In the genomic region with DNA sequence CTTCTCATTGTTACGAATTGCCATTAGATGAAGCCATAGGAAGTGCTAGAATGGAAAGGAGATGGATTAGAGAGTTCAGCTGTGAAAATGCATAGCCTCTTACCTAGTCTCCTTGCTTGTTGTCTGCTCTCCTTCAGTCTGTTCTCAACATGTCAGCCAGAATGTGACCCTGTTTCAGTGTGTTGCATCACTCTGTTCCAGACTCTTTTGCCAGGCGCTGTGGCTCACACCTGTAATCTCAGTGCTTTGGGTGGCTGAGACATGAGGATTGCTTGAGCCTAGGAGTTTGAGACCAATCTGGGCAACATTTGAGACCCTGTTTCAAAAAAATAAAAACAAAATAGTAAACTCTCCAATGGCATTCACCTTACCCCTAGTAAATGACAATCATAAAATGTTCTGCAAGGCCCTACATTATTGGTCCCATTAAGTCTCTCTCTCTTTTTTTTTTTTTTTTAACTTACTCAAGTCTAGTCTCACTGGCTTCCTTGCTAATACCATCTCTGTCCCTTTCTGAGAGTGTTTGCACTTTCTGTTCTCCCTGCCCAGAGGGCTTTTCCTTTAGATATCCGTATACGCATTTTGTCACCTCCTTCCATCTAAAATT, we compare ENCODE assay signal across 16 cellular contexts. TPM values are rescaled to one million over a fixed set of nuclear protein-coding genes. Genes with fewer than 3 reads are reported as not detected.
DNase-seq lines count a peak whose midpoint lies in the region; ATAC-seq and TF ChIP-seq lines count a peak whose summit lies in the region.
"Had no signal": no experiment of that assay in that cellular context is flagged by ENCODE, and none has a peak within 500 bp of the region (broad histone marks: within the 10 kb centered on the region; RNA-seq: fewer than 3 reads in every experiment).

No MANE protein-coding gene starts in this region.

- intact Hi-C loops in Right ventricle myocardium inferior (cut with DNase I), result no loop called here
- intact Hi-C loops in CD14-positive monocyte (cut with micrococcal nuclease), result no loop called here

- H3K27me3 Mint-ChIP-seq in activated T-cell treated with anti-CD3 and anti-CD28 coated beads, Interleukin-2, amount 50 U/mL, for 72 hours (ENCODE audit: low read depth), result no peaks in the 10 kb centered on the region
- H3K27me3 Mint-ChIP-seq in activated naive CD8-positive, alpha-beta T cell treated with anti-CD3 and anti-CD28 coated beads for 36 hours, result no peaks in the 10 kb centered on the region
- no peaks in the 10 kb centered on the region for H3K27me3 Mint-ChIP-seq in CD14-positive monocyte (ENCODE audit: low read depth in 3 of 3)
- H3K27me3 Mint-ChIP-seq: CD4-positive, alpha-beta T cell had no signal

- no peaks in the 10 kb centered on the region for H3K9me3 ChIP-seq in HEK293 (ENCODE audit: control insufficient read depth, insufficient read depth, low read depth, low read length)
- no peaks in the 10 kb centered on the region for H3K9me3 ChIP-seq in effector memory CD4-positive, alpha-beta T cell (ENCODE audit: control insufficient read depth, low read length)
- H3K9me3 ChIP-seq: sigmoid colon had no signal

- peaks cover 3 to 6% of the 10 kb centered on the region in 2 donors for H3K9me3 Mint-ChIP-seq in activated T-cell treated with anti-CD3 and anti-CD28 coated beads, Interleukin-2, amount 50 U/mL, for 72 hours
- H3K9me3 Mint-ChIP-seq in activated naive CD8-positive, alpha-beta T cell treated with anti-CD3 and anti-CD28 coated beads for 36 hours, result peaks cover 18% of the 10 kb centered on the region
- H3K9me3 Mint-ChIP-seq in CD14-positive monocyte, result peaks cover 0 to 2% (median 0%) of the 10 kb centered on the region in 7 donors
- H3K9me3 Mint-ChIP-seq: CD4-positive, alpha-beta T cell had no signal

- H3K4me1 ChIP-seq in HEK293 (ENCODE audit: control insufficient read depth, insufficient read depth, low read length), result no peaks in the 10 kb centered on the region
- no peaks in the 10 kb centered on the region for H3K4me1 ChIP-seq in effector memory CD4-positive, alpha-beta T cell (ENCODE audit: control insufficient read depth, insufficient read depth, low read length, poor library complexity, severe bottlenecking)
- H3K4me1 ChIP-seq: parathyroid adenoma, sigmoid colon had no signal

- peak; percentile 22 to 35 for DNase-seq in activated T-cell treated with anti-CD3 and anti-CD28 coated beads, Interleukin-2, amount 50 U/mL, for 72 hours
- DNase-seq in activated T-cell treated with anti-CD3 and anti-CD28 coated beads, Interleukin-2, amount 50 U/mL, for 1 hour, result no peak
- DNase-seq in activated naive CD8-positive, alpha-beta T cell treated with anti-CD3 and anti-CD28 coated beads for 36 hours, result peak; percentile 6
- no peak for DNase-seq in left lobe of liver (ENCODE audit: low spot score)
- DNase-seq in effector memory CD4-positive, alpha-beta T cell, result no peak
- no peak for DNase-seq in Right ventricle myocardium inferior (ENCODE audit: missing footprints)
- no peak for DNase-seq in CD14-positive monocyte (ENCODE audit: low spot score)
- DNase-seq: activated CD4-positive, CD25-positive, alpha-beta regulatory T cell treated with anti-CD3 and anti-CD28 coated beads, Interleukin-2, amount 50 U/mL, for 72 hours; CD4-positive, alpha-beta T cell; central memory CD4-positive, alpha-beta T cell; NCI-H2029; NCI-H526; sigmoid colon; stimulated activated CD4-positive, alpha-beta T cell treated with anti-CD3 and anti-CD28 coated beads, Interleukin-2, amount 100 ng/mL, for 24 hours had no signal

- no peak overlapping the region for H3K27ac ChIP-seq in HEK293 (ENCODE audit: extremely low read depth, low read depth, low read length)
- H3K27ac ChIP-seq in effector memory CD4-positive, alpha-beta T cell (ENCODE audit: insufficient read depth, low read length, poor library complexity, severe bottlenecking), result no peak overlapping the region
- H3K27ac ChIP-seq: parathyroid adenoma, sigmoid colon had no signal

- peak; percentile 74 to 76 for ATAC-seq in activated T-cell treated with anti-CD3 and anti-CD28 coated beads, Interleukin-2, amount 50 U/mL, for 72 hours (replicated peaks in 1 of 2)
- ATAC-seq in left lobe of liver, result peak; percentile 76
- no peak for ATAC-seq in Right ventricle myocardium inferior

- no peak overlapping the region for H3K4me3 ChIP-seq in HEK293 (ENCODE audit: low read depth, low read length)
- no peak overlapping the region for H3K4me3 ChIP-seq in effector memory CD4-positive, alpha-beta T cell (ENCODE audit: insufficient read depth, low read depth, low read length, poor library complexity, severe bottlenecking)
- H3K4me3 ChIP-seq: sigmoid colon had no signal

- no peaks in the 10 kb centered on the region for H3K27me3 ChIP-seq in effector memory CD4-positive, alpha-beta T cell (replicated peaks; ENCODE audit: control insufficient read depth, insufficient read depth, low read length, poor library complexity, severe bottlenecking)
- H3K27me3 ChIP-seq: sigmoid colon had no signal

- CTCF ChIA-PET in HEK293 (lab: Yijun Ruan, JAX), result no interaction called here

- H3K36me3 Mint-ChIP-seq in activated T-cell treated with anti-CD3 and anti-CD28 coated beads, Interleukin-2, amount 50 U/mL, for 72 hours (ENCODE audit: insufficient read depth in 2 of 2), result peaks cover 18 to 57% of the 10 kb centered on the region in 2 donors
- H3K36me3 Mint-ChIP-seq in activated naive CD8-positive, alpha-beta T cell treated with anti-CD3 and anti-CD28 coated beads for 36 hours, result peaks cover 75% of the 10 kb centered on the region
- peaks cover 20 to 32% of the 10 kb centered on the region in 2 donors for H3K36me3 Mint-ChIP-seq in CD14-positive monocyte

- POLR2A ChIA-PET in HEK293 (lab: Yijun Ruan, JAX), result no interaction called here

- TF ChIP-seq CTCF in HEK293 (tag by site-specific recombination; IDR thresholded peaks at IDR 0.05) (no peak), CD14-positive monocyte (IDR thresholded peaks at IDR 0.05) (no peak)

- H3K27ac Mint-ChIP-seq in activated T-cell treated with anti-CD3 and anti-CD28 coated beads, Interleukin-2, amount 50 U/mL, for 72 hours, result peak overlapping the region; percentile 92
- peak overlapping the region; percentile 58 for H3K27ac Mint-ChIP-seq in activated naive CD8-positive, alpha-beta T cell treated with anti-CD3 and anti-CD28 coated beads for 36 hours
- H3K27ac Mint-ChIP-seq in CD14-positive monocyte, result no peak overlapping the region
- H3K27ac Mint-ChIP-seq: CD4-positive, alpha-beta T cell had no signal

- H3K36me3 ChIP-seq in HEK293 (ENCODE audit: control insufficient read depth in 2 of 2, insufficient read depth in 1 of 2, low read length in 2 of 2), result no peaks in the 10 kb centered on the region
- H3K36me3 ChIP-seq in effector memory CD4-positive, alpha-beta T cell (ENCODE audit: control insufficient read depth, insufficient read depth, low read length), result peaks cover 5% of the 10 kb centered on the region

- peak overlapping the region; percentile 12 to 62 for H3K4me3 Mint-ChIP-seq in activated T-cell treated with anti-CD3 and anti-CD28 coated beads, Interleukin-2, amount 50 U/mL, for 72 hours
- no peak overlapping the region for H3K4me3 Mint-ChIP-seq in activated naive CD8-positive, alpha-beta T cell treated with anti-CD3 and anti-CD28 coated beads for 36 hours
- H3K4me3 Mint-ChIP-seq in CD14-positive monocyte, result no peak overlapping the region
- H3K4me3 Mint-ChIP-seq: CD4-positive, alpha-beta T cell had no signal

- peaks cover 41% of the 10 kb centered on the region for H3K4me1 Mint-ChIP-seq in activated T-cell treated with anti-CD3 and anti-CD28 coated beads, Interleukin-2, amount 50 U/mL, for 72 hours (ENCODE audit: low read depth)
- H3K4me1 Mint-ChIP-seq in activated naive CD8-positive, alpha-beta T cell treated with anti-CD3 and anti-CD28 coated beads for 36 hours, result peaks cover 19% of the 10 kb centered on the region
- H3K4me1 Mint-ChIP-seq in CD14-positive monocyte, result no peaks in the 10 kb centered on the region

TF ChIP-seq in HEK293, 187 proteins besides CTCF, POLR2A, EP300 and RAD21:
- no peak for TF ChIP-seq FEZF1 (tag by site-specific recombination; IDR thresholded peaks at IDR 0.05)
- TF ChIP-seq ZNF626 (tag by site-specific recombination; IDR thresholded peaks at IDR 0.05), result no peak
- peak; percentile 54 for TF ChIP-seq SCRT2 (tag by site-specific recombination; IDR thresholded peaks at IDR 0.05)
- no peak for TF ChIP-seq ZNF280D (tag by site-specific recombination; IDR thresholded peaks at IDR 0.05)
- TF ChIP-seq ZNF747 (tag by site-specific recombination; IDR thresholded peaks at IDR 0.05), result no peak
- TF ChIP-seq ZBTB17 (tag by site-specific recombination; IDR thresholded peaks at IDR 0.05), result peak; percentile 70
- no peak for TF ChIP-seq RBAK (tag by site-specific recombination; IDR thresholded peaks at IDR 0.05)
- TF ChIP-seq ZNF10 (tag by site-specific recombination; IDR thresholded peaks at IDR 0.05), result no peak

RNA-seq across cellular contexts. Expression of gene CYP2R1, which starts 39.4 kb away (rescaled TPM):
- 10 to 100 TPM; 30.2 to 30.4 TPM for total RNA-seq in activated T-cell treated with anti-CD3 and anti-CD28 coated beads, Interleukin-2, amount 50 U/mL, for 72 hours
- total RNA-seq in activated naive CD8-positive, alpha-beta T cell treated with anti-CD3 and anti-CD28 coated beads for 36 hours, result 10 to 100 TPM in 1 of 2 experiments, 1 to 10 TPM in 1; 9.9 to 10.0 TPM
- total RNA-seq in left lobe of liver, result 6.6 TPM
- 7.0 TPM for total RNA-seq in Right ventricle myocardium inferior
- 1 to 10 TPM; 5.4 to 8.3 TPM for polyA plus RNA-seq in CD14-positive monocyte

Comparison
In these comparisons a context has a peak if more than half of its experiments do, and no peak if none do; other contexts are left out.
1. DNase-seq: peak in activated T-cell treated with anti-CD3 and anti-CD28 coated beads, Interleukin-2, amount 50 U/mL, for 72 hours (2 of 2) and activated naive CD8-positive, alpha-beta T cell treated with anti-CD3 and anti-CD28 coated beads for 36 hours (single experiment); none in activated T-cell treated with anti-CD3 and anti-CD28 coated beads, Interleukin-2, amount 50 U/mL, for 1 hour (single experiment), left lobe of liver (single experiment), effector memory CD4-positive, alpha-beta T cell (0 of 3), Right ventricle myocardium inferior (single experiment) and CD14-positive monocyte (single experiment).
2. H3K27ac Mint-ChIP-seq: peak in activated T-cell treated with anti-CD3 and anti-CD28 coated beads, Interleukin-2, amount 50 U/mL, for 72 hours (single experiment) and activated naive CD8-positive, alpha-beta T cell treated with anti-CD3 and anti-CD28 coated beads for 36 hours (single experiment); none in CD14-positive monocyte (0 of 7).
3. H3K4me3 Mint-ChIP-seq: peak in activated T-cell treated with anti-CD3 and anti-CD28 coated beads, Interleukin-2, amount 50 U/mL, for 72 hours (2 of 2); none in activated naive CD8-positive, alpha-beta T cell treated with anti-CD3 and anti-CD28 coated beads for 36 hours (single experiment) and CD14-positive monocyte (0 of 2).